Comparison of ENCODE assay signal across 8 cellular contexts in genomic region chr19:47713046-47714021, GRCh38. TPM values are rescaled to one million over a fixed set of nuclear protein-coding genes. Genes with fewer than 3 reads are reported as not detected.
DNase-seq lines count a peak whose midpoint lies in the region; ATAC-seq, FAIRE-seq and TF ChIP-seq lines count a peak whose summit lies in the region.

Gene EHD2 (plus strand): TSS chr19:47713422. CDS start chr19:47716613, 3,191 bp downstream.

- H3K27me3 Mint-ChIP-seq in Caco-2 (ENCODE audit: insufficient read depth, unreplicated experiment): no peaks in the 10 kb centered on the region
- peaks cover 31% of the 10 kb centered on the region for H3K27me3 Mint-ChIP-seq in activated CD4-positive, alpha-beta memory T cell treated with anti-CD3 and anti-CD28 coated beads, Interleukin-2, amount 10 ng/mL, durations not matched to agents 7 days and 5 days
- peaks cover 66% of the 10 kb centered on the region for H3K27me3 Mint-ChIP-seq in stimulated activated memory B cell treated with anti-CD40 and anti-IgM and Interleukin-4, amounts not matched to agents 10 μg/mL and 1 μg/mL and 100 μg/mL, for 72 hours

- peak within 1 kb of the TSS; percentile 87 for H2AFZ ChIP-seq in endothelial cell of umbilical vein (ENCODE audit: low read depth, low read length)

- H3K4me3 ChIP-seq in Caco-2 (ENCODE audit: low read depth, low read length) (peak within 1 kb of the TSS; percentile 33), endothelial cell of umbilical vein (replicated peaks in 1 of 3; ENCODE audit: insufficient read depth in 1 of 3, low read depth in 1 of 3, low read length in 3 of 3) (peak within 1 kb of the TSS; percentile 55 to 92 (median 70))

- H3K4me1 ChIP-seq in Caco-2 (0 out of 2 replicates have a peak, but pooled peaks cover 4% of the 10 kb centered on the region), endothelial cell of umbilical vein (ENCODE audit: control insufficient read depth, extremely low read depth, insufficient read depth, low read length) (peaks cover 8% of the 10 kb centered on the region)

- peaks cover 10% of the 10 kb centered on the region for H3K4me1 Mint-ChIP-seq in Caco-2 (ENCODE audit: low read depth, unreplicated experiment)
- peaks cover 13% of the 10 kb centered on the region for H3K4me1 Mint-ChIP-seq in activated CD4-positive, alpha-beta memory T cell treated with anti-CD3 and anti-CD28 coated beads, Interleukin-2, amount 10 ng/mL, durations not matched to agents 7 days and 5 days
- H3K4me1 Mint-ChIP-seq in stimulated activated memory B cell treated with anti-CD40 and anti-IgM and Interleukin-4, amounts not matched to agents 10 μg/mL and 1 μg/mL and 100 μg/mL, for 72 hours: no peaks in the 10 kb centered on the region

- H3K79me2 ChIP-seq in endothelial cell of umbilical vein (ENCODE audit: control insufficient read depth, insufficient read depth, low read length): peaks cover 42% of the 10 kb centered on the region

- peak; percentile 45 for ATAC-seq in stimulated activated memory B cell treated with anti-CD40 and anti-IgM and Interleukin-4, amounts not matched to agents 10 μg/mL and 1 μg/mL and 100 μg/mL, for 72 hours
- ATAC-seq in GM18505 (IDR thresholded peaks at IDR 0.05; ENCODE audit: unreplicated experiment) (no peak), GM18520 (IDR thresholded peaks at IDR 0.05; ENCODE audit: unreplicated experiment) (no peak)

- TF ChIP-seq CTCF in Caco-2 (IDR thresholded peaks at IDR 0.05; ENCODE audit: insufficient read depth in 1 of 2, low read depth in 1 of 2, low read length in 1 of 2, severe bottlenecking in 1 of 2, unreplicated experiment in 1 of 2) (peak; percentile 90 to 98), endothelial cell of umbilical vein (IDR thresholded peaks at IDR 0.05; ENCODE audit: extremely low read depth in 1 of 2, insufficient read depth in 1 of 2, low read depth in 1 of 2, low read length in 2 of 2) (peak; percentile 83 to 98)

- peak within 1 kb of the TSS; percentile 12 for H3K27ac Mint-ChIP-seq in Caco-2 (ENCODE audit: unreplicated experiment)
- no peak within 1 kb of the TSS for H3K27ac Mint-ChIP-seq in activated CD4-positive, alpha-beta memory T cell treated with anti-CD3 and anti-CD28 coated beads, Interleukin-2, amount 10 ng/mL, durations not matched to agents 7 days and 5 days
- H3K27ac Mint-ChIP-seq in stimulated activated memory B cell treated with anti-CD40 and anti-IgM and Interleukin-4, amounts not matched to agents 10 μg/mL and 1 μg/mL and 100 μg/mL, for 72 hours: no peak within 1 kb of the TSS

- peak within 1 kb of the TSS; percentile 65 for H3K9ac ChIP-seq in endothelial cell of umbilical vein (replicated peaks; ENCODE audit: extremely low read depth, insufficient read depth, low read length)

- no peaks in the 10 kb centered on the region for H4K20me1 ChIP-seq in endothelial cell of umbilical vein (replicated peaks; ENCODE audit: control insufficient read depth, extremely low read depth, insufficient read depth, low read length)

- H3K27ac ChIP-seq in endothelial cell of umbilical vein (ENCODE audit: insufficient read depth, low read depth, low read length): no peak within 1 kb of the TSS

- peak within 1 kb of the TSS; percentile 77 for H3K4me3 Mint-ChIP-seq in Caco-2 (ENCODE audit: unreplicated experiment)
- H3K4me3 Mint-ChIP-seq in activated CD4-positive, alpha-beta memory T cell treated with anti-CD3 and anti-CD28 coated beads, Interleukin-2, amount 10 ng/mL, durations not matched to agents 7 days and 5 days: no peak within 1 kb of the TSS
- no peak within 1 kb of the TSS for H3K4me3 Mint-ChIP-seq in stimulated activated memory B cell treated with anti-CD40 and anti-IgM and Interleukin-4, amounts not matched to agents 10 μg/mL and 1 μg/mL and 100 μg/mL, for 72 hours

- no peaks in the 10 kb centered on the region for H3K9me3 ChIP-seq in Caco-2
- H3K9me3 ChIP-seq in endothelial cell of umbilical vein (replicated peaks; ENCODE audit: control insufficient read depth, insufficient read depth, low read length): no peaks in the 10 kb centered on the region

- BruUV-seq in Caco-2 (replicated peaks; lab: Mats Ljungman, UMichigan) (no TSS peak), endothelial cell of umbilical vein (replicated peaks; lab: Mats Ljungman, UMichigan) (no TSS peak)

- dilution Hi-C loops in endothelial cell of umbilical vein (cut with MboI; ENCODE audit: extremely low pct_ligation_motif_present, low sequenced_read_pairs): no loop called here

- H3K9me3 Mint-ChIP-seq in Caco-2 (ENCODE audit: unreplicated experiment): no peaks in the 10 kb centered on the region
- H3K9me3 Mint-ChIP-seq in activated CD4-positive, alpha-beta memory T cell treated with anti-CD3 and anti-CD28 coated beads, Interleukin-2, amount 10 ng/mL, durations not matched to agents 7 days and 5 days: no peaks in the 10 kb centered on the region
- peaks cover 7% of the 10 kb centered on the region for H3K9me3 Mint-ChIP-seq in stimulated activated memory B cell treated with anti-CD40 and anti-IgM and Interleukin-4, amounts not matched to agents 10 μg/mL and 1 μg/mL and 100 μg/mL, for 72 hours

- FAIRE-seq in endothelial cell of umbilical vein (lab: Jason Lieb, UNC): peak; percentile 83

- no peaks in the 10 kb centered on the region for H3K27me3 ChIP-seq in Caco-2 (replicated peaks; ENCODE audit: control insufficient read depth, insufficient read depth, low read length)
- no peaks in the 10 kb centered on the region for H3K27me3 ChIP-seq in endothelial cell of umbilical vein (ENCODE audit: control insufficient read depth in 2 of 2, insufficient read depth in 2 of 2, low read length in 2 of 2)

- TF ChIP-seq POLR2A in endothelial cell of umbilical vein (IDR thresholded peaks at IDR 0.05; ENCODE audit: low read depth, low read length) (peak; percentile 93), GM18505 (IDR thresholded peaks at IDR 0.05; ENCODE audit: borderline replicate concordance, extremely low read depth, insufficient read depth, insufficient read length) (no peak)

- H3K36me3 Mint-ChIP-seq in Caco-2 (ENCODE audit: insufficient read depth, unreplicated experiment): peaks cover 7% of the 10 kb centered on the region
- H3K36me3 Mint-ChIP-seq in activated CD4-positive, alpha-beta memory T cell treated with anti-CD3 and anti-CD28 coated beads, Interleukin-2, amount 10 ng/mL, durations not matched to agents 7 days and 5 days (ENCODE audit: low read depth): no peaks in the 10 kb centered on the region
- H3K36me3 Mint-ChIP-seq in stimulated activated memory B cell treated with anti-CD40 and anti-IgM and Interleukin-4, amounts not matched to agents 10 μg/mL and 1 μg/mL and 100 μg/mL, for 72 hours: peaks cover 6% of the 10 kb centered on the region

- no peaks in the 10 kb centered on the region for H3K9me1 ChIP-seq in endothelial cell of umbilical vein (replicated peaks; ENCODE audit: control insufficient read depth, extremely low read depth, insufficient read depth, low read length)

- CTCF ChIA-PET in Caco-2 (lab: Charles Lee) (interaction anchor here (0.6 to 2.7 kb wide), 22 partner anchors 8 to 285 kb away, joined by 3 to 43 read pairs (median 4); partner anchors contain the start of genes KPTN and NOP53), endothelial cell of umbilical vein (lab: Charles Lee) (interaction anchor here (0.5 to 6.6 kb wide), 42 partner anchors 10 to 418 kb away, joined by 3 to 258 read pairs (median 5); partner anchors contain the start of genes KPTN and NOP53)
- CTCF ChIA-PET in activated CD4-positive, alpha-beta memory T cell treated with anti-CD3 and anti-CD28 coated beads, Interleukin-2, amount 10 ng/mL, durations not matched to agents 7 days and 5 days (lab: Charles Lee): interaction anchor here (0.6 to 2.5 kb wide), 27 partner anchors 9 to 416 kb away, joined by 3 to 28 read pairs (median 5); partner anchors contain the start of genes NAPA and NOP53

- POLR2A ChIA-PET in Caco-2 (lab: Charles Lee) (no interaction called here), endothelial cell of umbilical vein (lab: Charles Lee) (interaction anchor here (0.5 to 1.7 kb wide), 5 partner anchors 10 to 163 kb away, joined by 4 to 8 read pairs (median 4); partner anchors contain the start of gene NOP53)
- POLR2A ChIA-PET in activated CD4-positive, alpha-beta memory T cell treated with anti-CD3 and anti-CD28 coated beads, Interleukin-2, amount 10 ng/mL, durations not matched to agents 7 days and 5 days (lab: Charles Lee): interaction anchor here (0.8 to 1.3 kb wide), 2 partner anchors 32 to 383 kb away, joined by 3 to 5 read pairs; partner anchors contain the start of gene NOP53

- DNase-seq in Caco-2 (peak in 1 of 2 experiments; percentile 74), LHCN-M2 (ENCODE audit: low read depth) (peak; percentile 75), endothelial cell of umbilical vein (ENCODE audit: low read depth, low spot score) (peak; percentile 61), mesenteric fat pad (ENCODE audit: low spot score) (no peak)
- DNase-seq in activated CD4-positive, alpha-beta memory T cell treated with anti-CD3 and anti-CD28 coated beads, Interleukin-2, amount 10 ng/mL, durations not matched to agents 7 days and 5 days: peak; percentile 38

- H3K4me2 ChIP-seq in endothelial cell of umbilical vein (ENCODE audit: insufficient read depth, low read length): peak within 1 kb of the TSS; percentile 64

- intact Hi-C loops in Caco-2 (cut with micrococcal nuclease; ENCODE audit: unreplicated experiment) (loop anchor here (1.0 to 2.0 kb wide), 2 partner anchors 30 to 75 kb away; no protein-coding TSS in a partner anchor), endothelial cell of umbilical vein (cut with micrococcal nuclease) (loop anchor here (1.0 kb wide), 3 partner anchors 17 to 75 kb away; no protein-coding TSS in a partner anchor)

- H3K36me3 ChIP-seq in Caco-2 (ENCODE audit: control insufficient read depth, insufficient read depth, low read length): no peaks in the 10 kb centered on the region
- H3K36me3 ChIP-seq in endothelial cell of umbilical vein (ENCODE audit: control insufficient read depth in 2 of 2, extremely low read depth in 1 of 2, insufficient read depth in 2 of 2, low read length in 2 of 2): peaks cover 0 to 10% of the 10 kb centered on the region in 2 experiments

TF ChIP-seq in endothelial cell of umbilical vein, 7 proteins besides CTCF, POLR2A, EP300 and RAD21 (continues in another document):
- TF ChIP-seq GATA2 (IDR thresholded peaks at IDR 0.05; ENCODE audit: insufficient read depth, insufficient read length, low read depth, low read length): no peak

RNA-seq across cellular contexts. Expression of gene EHD2, which starts in this region (rescaled TPM):
- total RNA-seq in Caco-2 (2022) (13.3 and 14.6 TPM in 2 replicates), LHCN-M2 (2014; rRNA removed) (66.0 and 75.3 TPM in 2 replicates), endothelial cell of umbilical vein (220 TPM in 2 replicates), mesenteric fat pad (327 TPM)
- 260 TPM for polyA plus RNA-seq in LHCN-M2 (2012)
- not detected for total RNA-seq in activated CD4-positive, alpha-beta memory T cell treated with anti-CD3 and anti-CD28 coated beads, Interleukin-2, amount 10 ng/mL, durations not matched to agents 7 days and 5 days
- polyA plus RNA-seq in endothelial cell of umbilical vein: 105 and 110 TPM in 2 replicates
- polyA plus RNA-seq in endothelial cell of umbilical vein (2011; cell fraction: cytosol; rRNA removed): 69.3 and 78.9 TPM in 2 replicates
- polyA plus RNA-seq in endothelial cell of umbilical vein (2011; cell fraction: nucleus; rRNA removed): 43.3 and 46.3 TPM in 2 replicates
- 110 and 150 TPM in 2 replicates for polyA plus RNA-seq in endothelial cell of umbilical vein (2012)
- polyA minus RNA-seq in endothelial cell of umbilical vein: 88.1 and 94.3 TPM in 2 replicates
- polyA minus RNA-seq in endothelial cell of umbilical vein (2011; cell fraction: cytosol; rRNA and poly(A)+ RNA removed): 19.2 TPM
- polyA minus RNA-seq in endothelial cell of umbilical vein (2011; cell fraction: nucleus; rRNA and poly(A)+ RNA removed): 38.3 and 56.4 TPM in 2 replicates

Comparison
In these comparisons a context has a peak if more than half of its experiments do, and no peak if none do; other contexts are left out.
1. RNA of gene EHD2 (total RNA-seq): 327 TPM in mesenteric fat pad (single experiment), 220 TPM in endothelial cell of umbilical vein, 66.0 to 75.3 TPM in LHCN-M2 and 13.3 to 14.6 TPM in Caco-2; not detected in activated CD4-positive, alpha-beta memory T cell treated with anti-CD3 and anti-CD28 coated beads, Interleukin-2, amount 10 ng/mL, durations not matched to agents 7 days and 5 days; every median in the first group is over 10 times any median in the second.
2. Peak in DNase-seq in activated CD4-positive, alpha-beta memory T cell treated with anti-CD3 and anti-CD28 coated beads, Interleukin-2, amount 10 ng/mL, durations not matched to agents 7 days and 5 days; RNA of the gene not detected or under 1 TPM.